8 cellular contexts compared by ENCODE assay signal in genomic region chr6:11093591-11094410, GRCh38. TPM values are rescaled to one million over a fixed set of nuclear protein-coding genes. Genes with fewer than 3 reads are reported as not detected.
A peak's percentile ranks its signal among the peaks of the same experiment; 100 is the strongest.
DNase-seq lines count a peak whose midpoint lies in the region; ATAC-seq and TF ChIP-seq lines count a peak whose summit lies in the region.

Gene SMIM13 (plus strand): TSS chr6:11093834. CDS start chr6:11094314, 480 bp downstream.

- DNase-seq in C1 segment of cervical spinal cord (lab: John Stamatoyannopoulos, UW) (peak; percentile 85 to 97 (median 94)), NCI-H526 (lab: John Stamatoyannopoulos, UW) (peak; percentile 95 to 98), colonic mucosa (peak; percentile 98)
- DNase-seq in activated CD4-positive, alpha-beta T cell treated with anti-CD3 and anti-CD28 coated beads for 48 hours = peak; percentile 97
- DNase-seq in stimulated activated CD4-positive, alpha-beta T cell treated with anti-CD3 and anti-CD28 coated beads, Interleukin-1b, Interleukin-23, amount 100 ng/mL, for 4 hours (ENCODE audit: low read depth in 2 of 2) = peak; percentile 90

- peak within 1 kb of the TSS; percentile 75 for H3K4me3 ChIP-seq in colonic mucosa

- H3K9ac ChIP-seq in colonic mucosa (ENCODE audit: low read depth in 2 of 2, low read length in 2 of 2) = peak within 1 kb of the TSS; percentile 87 to 94

- no peaks in the 10 kb centered on the region for H3K36me3 ChIP-seq in colonic mucosa

- H3K4me1 ChIP-seq in colonic mucosa = peaks cover 7% of the 10 kb centered on the region

- TF ChIP-seq CTCF in colonic mucosa (IDR thresholded peaks at IDR 0.05) = peak; percentile 56

- peak within 1 kb of the TSS; percentile 93 for H3K27ac ChIP-seq in colonic mucosa
- H3K27ac ChIP-seq in layer of hippocampus (ENCODE audit: low read depth, low read length) = peak within 1 kb of the TSS; percentile 94

- H3K27me3 ChIP-seq in colonic mucosa = no peaks in the 10 kb centered on the region
- H3K27me3 ChIP-seq in layer of hippocampus (ENCODE audit: control insufficient read depth, insufficient read depth, low read length) = no peaks in the 10 kb centered on the region

- intact Hi-C loops in colonic mucosa (cut with DNase I) = no loop called here

- H3K9me3 ChIP-seq in colonic mucosa = no peaks in the 10 kb centered on the region

- peak; percentile 91 for ATAC-seq in GM19324 (IDR thresholded peaks at IDR 0.05; ENCODE audit: low FRiP score, unreplicated experiment)
- ATAC-seq in HG03469 (IDR thresholded peaks at IDR 0.05; ENCODE audit: unreplicated experiment) = peak; percentile 81

RNA-seq across cellular contexts. Expression of gene SMIM13, which starts in this region (rescaled TPM):
- 1 to 10 TPM; 6.3 to 8.0 TPM for total RNA-seq in colonic mucosa

Comparison
In these comparisons a context has a peak if more than half of its experiments do, and no peak if none do; other contexts are left out.
1. Peak in every context shown above with its lines: DNase-seq, ATAC-seq, H3K4me3 ChIP-seq and H3K27ac ChIP-seq.